Comparison of ENCODE assay signal across 8 cellular contexts in the genomic region with DNA sequence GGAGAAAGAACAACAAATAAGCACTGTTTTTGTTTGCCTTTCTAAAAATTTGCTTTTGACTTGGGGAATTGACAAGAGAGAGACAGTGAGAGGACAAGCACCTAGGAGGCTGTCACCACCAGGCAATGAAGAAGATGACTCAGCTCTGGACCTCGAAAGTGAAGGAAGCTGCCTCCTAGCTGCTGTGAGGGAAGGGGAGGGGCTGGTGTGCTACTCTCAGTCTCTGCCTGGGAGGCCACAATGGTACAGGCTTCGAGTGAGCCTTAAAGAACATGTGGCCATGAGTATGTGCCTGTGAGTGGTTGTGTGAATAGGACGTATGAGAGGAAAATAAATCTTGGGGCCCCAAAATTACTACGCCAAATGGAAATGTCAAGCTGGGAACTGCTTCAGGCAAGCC. TPM values are rescaled to one million over a fixed set of nuclear protein-coding genes. Genes with fewer than 3 reads are reported as not detected.
A peak's percentile ranks its signal among the peaks of the same experiment; 100 is the strongest.
DNase-seq lines count a peak whose midpoint lies in the region; ATAC-seq and TF ChIP-seq lines count a peak whose summit lies in the region.

No MANE protein-coding gene starts in this region.

- H3K27ac ChIP-seq in DND-41 (ENCODE audit: low read length) = no peak overlapping the region
- no peak overlapping the region for H3K27ac ChIP-seq in mammary epithelial cell (ENCODE audit: insufficient read depth, low read depth, low read length)

- no TSS peak for BruUV-seq in mammary epithelial cell (replicated peaks; lab: Mats Ljungman, UMichigan)

- H3K36me3 ChIP-seq in DND-41 (ENCODE audit: insufficient read depth, low read length) = no peaks in the 10 kb centered on the region
- H3K36me3 ChIP-seq in mammary epithelial cell (ENCODE audit: insufficient read depth, low read length) = no peaks in the 10 kb centered on the region

- H2AFZ ChIP-seq in DND-41 (ENCODE audit: low read depth, low read length) = no peak overlapping the region
- no peak overlapping the region for H2AFZ ChIP-seq in mammary epithelial cell (ENCODE audit: low read depth, low read length)

- intact Hi-C loops in mammary epithelial cell (cut with micrococcal nuclease) = no loop called here

- peak; percentile 91 for ATAC-seq in DND-41 (ENCODE audit: insufficient read depth, low read depth)
- ATAC-seq in GM19438 (IDR thresholded peaks at IDR 0.05; ENCODE audit: low read depth, unreplicated experiment) = peak; percentile 99
- peak; percentile 100 for ATAC-seq in HG03108 (IDR thresholded peaks at IDR 0.05; ENCODE audit: unreplicated experiment)
- peak; percentile 95 for ATAC-seq in SK-N-SH treated with all-trans-retinoic acid at 6 μM for 48 hours

- DNase-seq in DND-41 (peak; percentile 35), hepatic stellate cell (ENCODE audit: low spot score) (peak; percentile 44), NCI-H146 (lab: John Stamatoyannopoulos, UW) (no peak), inferior parietal cortex (ENCODE audit: extremely low spot score) (no peak), mammary epithelial cell (no peak)

- no peaks in the 10 kb centered on the region for H3K27me3 ChIP-seq in DND-41 (ENCODE audit: insufficient read depth, low read length, poor library complexity)
- H3K27me3 ChIP-seq in mammary epithelial cell (ENCODE audit: insufficient read depth, low read length) = no peaks in the 10 kb centered on the region

- H4K20me1 ChIP-seq in DND-41 (ENCODE audit: insufficient read depth, low read length) = no peaks in the 10 kb centered on the region
- no peaks in the 10 kb centered on the region for H4K20me1 ChIP-seq in mammary epithelial cell (ENCODE audit: insufficient read depth, low read length)

- H3K4me1 ChIP-seq in DND-41 (ENCODE audit: insufficient read depth, low read length) (peaks cover 11% of the 10 kb centered on the region), mammary epithelial cell (ENCODE audit: insufficient read depth, low read length) (peaks cover 6% of the 10 kb centered on the region)

- dilution Hi-C loops in mammary epithelial cell (cut with HindIII; ENCODE audit: low sequenced_read_pairs) = loop anchor here (25.0 kb wide), 2 partner anchors 580 to 655 kb away; no protein-coding TSS in a partner anchor

- WGBS in mammary epithelial cell (ENCODE audit: low coverage, missing lambda C conversion rate) = 66% methylated on average over 4 of the region's 4 CpGs

- H3K4me3 ChIP-seq in DND-41 (ENCODE audit: low read depth in 1 of 2, low read length in 2 of 2) = no peak overlapping the region
- no peak overlapping the region for H3K4me3 ChIP-seq in mammary epithelial cell (replicated peaks in 1 of 3; ENCODE audit: insufficient read depth in 1 of 3, low read depth in 2 of 3, low read length in 3 of 3)

- H3K9me3 ChIP-seq in DND-41 (ENCODE audit: insufficient read depth, low read length, severe bottlenecking) (no peaks in the 10 kb centered on the region), mammary epithelial cell (replicated peaks; ENCODE audit: insufficient read depth, low read length) (no peaks in the 10 kb centered on the region)

- TF ChIP-seq CTCF in DND-41 (IDR thresholded peaks at IDR 0.05; ENCODE audit: borderline replicate concordance, extremely low read depth, low read length, poor library complexity, severe bottlenecking) (peak; percentile 10), mammary epithelial cell (conservative IDR thresholded peaks at IDR 0.05 in 1 of 2, IDR thresholded peaks at IDR 0.05 in 1 of 2; ENCODE audit: extremely low read depth in 1 of 2, insufficient read depth in 1 of 2, low read depth in 1 of 2, low read length in 2 of 2) (peak in 1 of 2 donors; percentile 19)

- CTCF ChIA-PET in mammary epithelial cell (lab: Charles Lee; ENCODE audit: low non-redundant PET) = interaction anchor here (0.6 kb wide), 1 partner anchor 435 kb away, joined by 4 read pairs; no protein-coding TSS in a partner anchor

- no peak overlapping the region for H3K9ac ChIP-seq in DND-41 (ENCODE audit: low read depth, low read length)
- no peak overlapping the region for H3K9ac ChIP-seq in mammary epithelial cell (ENCODE audit: insufficient read depth, low read length)

- H3K4me2 ChIP-seq in DND-41 (ENCODE audit: insufficient read depth, low read length) (no peak overlapping the region), mammary epithelial cell (ENCODE audit: insufficient read depth, low read depth, low read length) (no peak overlapping the region)

- in situ Hi-C loops in mammary epithelial cell (cut with MboI; ENCODE audit: low sequenced_read_pairs in 2 of 2) = loop anchor here (5.0 to 10.0 kb wide), 3 partner anchors 685 to 1172 kb away; no protein-coding TSS in a partner anchor

- no peaks in the 10 kb centered on the region for H3K79me2 ChIP-seq in DND-41 (ENCODE audit: insufficient read depth, low read length)
- H3K79me2 ChIP-seq in mammary epithelial cell (ENCODE audit: insufficient read depth, low read length) = no peaks in the 10 kb centered on the region

TF ChIP-seq in SK-N-SH treated with all-trans-retinoic acid at 6 μM for 48 hours, 23 proteins besides CTCF, POLR2A, EP300 and RAD21:
- no peak for TF ChIP-seq SNAI2 (CRISPR knock-in tag; IDR thresholded peaks at IDR 0.05)
- no peak for TF ChIP-seq ZNF70 (CRISPR knock-in tag; IDR thresholded peaks at IDR 0.05)
TF ChIP-seq in SK-N-SH treated with all-trans-retinoic acid at 6 μM for 48 hours: peak in this region for 0.

RNA-seq across cellular contexts. Expression of gene PLK2, which starts 7.1 kb away (rescaled TPM):
- 100 to 1,000 TPM; 336 to 534 TPM for total RNA-seq in mammary epithelial cell
- 73.2 TPM for polyA plus RNA-seq in mammary epithelial cell
- polyA minus RNA-seq in mammary epithelial cell = 301 TPM

RNA-seq across cellular contexts. Expression of gene GAPT, which starts 24.3 kb away (rescaled TPM):
- total RNA-seq in mammary epithelial cell = not detected
- not detected for polyA plus RNA-seq in mammary epithelial cell
- not detected for polyA minus RNA-seq in mammary epithelial cell

Comparison
In these comparisons a context has a peak if more than half of its experiments do, and no peak if none do; other contexts are left out.
1. DNase-seq: peak in DND-41 (single experiment) and hepatic stellate cell (single experiment); none in NCI-H146 (single experiment), inferior parietal cortex (single experiment) and mammary epithelial cell (single experiment).
2. Peak in every context shown above with its lines, with median percentiles within 50 percentile points of each other: ATAC-seq.